21 cellular contexts compared by ENCODE assay signal in the genomic region with DNA sequence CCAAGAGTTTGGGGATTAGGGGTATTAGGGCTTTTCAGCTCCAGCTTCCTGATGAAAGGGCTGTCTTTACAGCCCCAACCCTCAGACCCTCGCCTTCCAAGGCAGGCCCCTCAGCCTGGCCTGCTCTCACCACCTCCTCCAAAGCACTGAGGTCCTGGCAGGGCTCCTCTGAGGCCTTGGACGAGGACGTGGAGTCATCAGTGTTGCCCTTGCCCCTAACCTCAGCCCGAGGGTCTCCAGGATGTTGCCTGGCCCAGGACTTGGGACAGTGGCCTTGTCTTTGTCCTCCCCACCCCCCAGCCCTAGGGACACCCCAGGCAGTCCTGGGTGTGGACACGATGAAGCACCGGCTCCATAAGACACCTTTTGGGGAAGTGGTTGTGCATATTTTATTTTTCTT. TPM values are rescaled to one million over a fixed set of nuclear protein-coding genes. Genes with fewer than 3 reads are reported as not detected.
"Had no signal": no experiment of that assay in that cellular context is flagged by ENCODE, and none has a peak within 500 bp of the region (broad histone marks: within the 10 kb centered on the region; RNA-seq: fewer than 3 reads in every experiment).

No MANE protein-coding gene starts in this region.

- H3K36me3 Mint-ChIP-seq: activated naive CD8-positive, alpha-beta T cell treated with anti-CD3 and anti-CD28 coated beads, Interleukin-2, amount 10 ng/mL, durations not matched to agents 7 days and 5 days had no signal

- H3K27ac Mint-ChIP-seq: activated B cell treated with CpG ODN at 0.5 μM for 24 hours; activated CD4-positive, alpha-beta T cell treated with anti-CD3 and anti-CD28 coated beads for 36 hours; activated CD8-positive, alpha-beta T cell treated with anti-CD3 and anti-CD28 coated beads, Interleukin-2, amount 10 ng/mL, durations not matched to agents 7 days and 5 days; activated naive CD8-positive, alpha-beta T cell treated with anti-CD3 and anti-CD28 coated beads, Interleukin-2, amount 10 ng/mL, durations not matched to agents 7 days and 5 days; T-helper 17 cell had no signal

- DNase-seq: activated B cell treated with CpG ODN at 0.5 μM for 24 hours; activated CD4-positive, alpha-beta T cell treated with anti-CD3 and anti-CD28 coated beads for 36 hours; activated CD4-positive, alpha-beta T cell treated with anti-CD3 and anti-CD28 coated beads, Interleukin-2, amount 50 U/mL, for 1 hour; activated CD8-positive, alpha-beta T cell treated with anti-CD3 and anti-CD28 coated beads, Interleukin-2, amount 10 ng/mL, durations not matched to agents 7 days and 5 days; activated naive CD4-positive, alpha-beta T cell treated with anti-CD3 and anti-CD28 coated beads, Interleukin-2, amount 50 U/mL, for 16 hours; activated naive CD8-positive, alpha-beta T cell treated with anti-CD3 and anti-CD28 coated beads, Interleukin-2, amount 10 ng/mL, durations not matched to agents 7 days and 5 days; activated T-cell treated with anti-CD3 and anti-CD28 coated beads, Interleukin-2, amount 50 U/mL, for 1 hour; anterior cingulate cortex; KG1; NCI-H1048; NCI-H146; NCI-H187 treated with DMSO at 0.1 percent for 48 hours; NCI-H2081 treated with DMSO at 0.1 percent for 48 hours; NCI-H446; NCI-H524; PC-3; SIG-M5; T-helper 17 cell; T-helper 9 cell had no signal

- H3K27me3 ChIP-seq: adrenal gland had no signal

- H3K9me3 Mint-ChIP-seq: activated B cell treated with CpG ODN at 0.5 μM for 24 hours; activated naive CD8-positive, alpha-beta T cell treated with anti-CD3 and anti-CD28 coated beads, Interleukin-2, amount 10 ng/mL, durations not matched to agents 7 days and 5 days had no signal

- H3K27me3 Mint-ChIP-seq: activated B cell treated with CpG ODN at 0.5 μM for 24 hours had no signal

- H3K4me1 Mint-ChIP-seq: activated B cell treated with CpG ODN at 0.5 μM for 24 hours; activated naive CD8-positive, alpha-beta T cell treated with anti-CD3 and anti-CD28 coated beads, Interleukin-2, amount 10 ng/mL, durations not matched to agents 7 days and 5 days had no signal

- H3K4me3 ChIP-seq: adrenal gland had no signal

- H3K27ac ChIP-seq: adrenal gland had no signal

- H3K9me3 ChIP-seq: adrenal gland had no signal

- H3K4me3 Mint-ChIP-seq: activated B cell treated with CpG ODN at 0.5 μM for 24 hours; activated CD4-positive, alpha-beta T cell treated with anti-CD3 and anti-CD28 coated beads for 36 hours; activated CD8-positive, alpha-beta T cell treated with anti-CD3 and anti-CD28 coated beads, Interleukin-2, amount 10 ng/mL, durations not matched to agents 7 days and 5 days; activated naive CD8-positive, alpha-beta T cell treated with anti-CD3 and anti-CD28 coated beads, Interleukin-2, amount 10 ng/mL, durations not matched to agents 7 days and 5 days; T-helper 17 cell had no signal

- ATAC-seq: activated CD4-positive, alpha-beta T cell treated with anti-CD3 and anti-CD28 coated beads for 36 hours; activated CD8-positive, alpha-beta T cell treated with anti-CD3 and anti-CD28 coated beads, Interleukin-2, amount 10 ng/mL, durations not matched to agents 7 days and 5 days; PC-3; T-helper 17 cell had no signal

RNA-seq across cellular contexts. Expression of gene MFAP4, which starts 52.7 kb away (rescaled TPM):
- total RNA-seq: activated B cell treated with CpG ODN at 0.5 μM for 24 hours; activated CD4-positive, alpha-beta T cell treated with anti-CD3 and anti-CD28 coated beads for 36 hours; activated CD8-positive, alpha-beta T cell treated with anti-CD3 and anti-CD28 coated beads, Interleukin-2, amount 10 ng/mL, durations not matched to agents 7 days and 5 days; activated naive CD8-positive, alpha-beta T cell treated with anti-CD3 and anti-CD28 coated beads, Interleukin-2, amount 10 ng/mL, durations not matched to agents 7 days and 5 days; M059J; PC-3; T-helper 17 cell had no signal
